21 cellular contexts compared by ENCODE assay signal in genomic region chr6:33761581-33761921, GRCh38. TPM values are rescaled to one million over a fixed set of nuclear protein-coding genes. Genes with fewer than 3 reads are reported as not detected.
DNase-seq lines count a peak whose midpoint lies in the region; ATAC-seq and TF ChIP-seq lines count a peak whose summit lies in the region.
"Had no signal": no experiment of that assay in that cellular context is flagged by ENCODE, and none has a peak within 500 bp of the region (broad histone marks: within the 10 kb centered on the region; RNA-seq: fewer than 3 reads in every experiment).

No MANE protein-coding gene starts in this region.

- H3K36me3 Mint-ChIP-seq in GM23338 (ENCODE audit: low read depth), result no peaks in the 10 kb centered on the region; the same call in 2 of the 3 replicates
- H3K36me3 Mint-ChIP-seq: activated naive CD8-positive, alpha-beta T cell treated with anti-CD3 and anti-CD28 coated beads for 36 hours; stimulated activated memory B cell treated with anti-CD40 and anti-IgM and Interleukin-4, amounts not matched to agents 10 μg/mL and 1 μg/mL and 100 μg/mL, for 72 hours; WTC11 had no signal

- peak overlapping the region; percentile 55 for H2AFZ ChIP-seq in parathyroid adenoma
- no peak overlapping the region for H2AFZ ChIP-seq in GM23338

- H3K4me3 Mint-ChIP-seq in GM23338, result no peak overlapping the region
- H3K4me3 Mint-ChIP-seq: activated naive CD8-positive, alpha-beta T cell treated with anti-CD3 and anti-CD28 coated beads for 36 hours; naive thymus-derived CD8-positive, alpha-beta T cell; stimulated activated memory B cell treated with anti-CD40 and anti-IgM and Interleukin-4, amounts not matched to agents 10 μg/mL and 1 μg/mL and 100 μg/mL, for 72 hours; WTC11 had no signal

- peaks cover 11% of the 10 kb centered on the region for H3K27me3 Mint-ChIP-seq in GM23338 (ENCODE audit: insufficient read depth, low read depth, poor library complexity)

- 0 out of 2 replicates have a peak, but pooled peaks cover 3% of the 10 kb centered on the region for H3F3A ChIP-seq in GM23338 (replicated peaks; ENCODE audit: low read depth)

- H3K27ac ChIP-seq in right cardiac atrium (ENCODE audit: low read length) (peak overlapping the region; percentile 31), parathyroid adenoma (no peak overlapping the region), GM23338 (ENCODE audit: low read depth) (no peak overlapping the region)
- H3K27ac ChIP-seq: pancreas, SK-N-MC had no signal

- H4K20me1 ChIP-seq in GM23338 (replicated peaks; ENCODE audit: insufficient read depth), result no peaks in the 10 kb centered on the region

- DNase-seq in Right ventricle myocardium inferior (ENCODE audit: missing footprints), result no peak
- DNase-seq in cardiac septum (ENCODE audit: low spot score), result no peak
- peak in 1 of 3 donors; percentile 29 for DNase-seq in right cardiac atrium
- no peak for DNase-seq in DMS153 (lab: John Stamatoyannopoulos, UW)
- DNase-seq in SKM-1 (lab: John Stamatoyannopoulos, UW; ENCODE audit: unreplicated experiment), result no peak
- DNase-seq in GM23338 (ENCODE audit: low spot score), result no peak
- no peak for DNase-seq in NCI-H1417 treated with DMSO at 0.1 percent for 48 hours (lab: John Stamatoyannopoulos, UW)
- DNase-seq: 8988T, foreskin melanocyte had no signal

- H3K79me2 ChIP-seq in parathyroid adenoma, result no peaks in the 10 kb centered on the region
- H3K79me2 ChIP-seq in GM23338 (replicated peaks; ENCODE audit: insufficient read depth), result no peaks in the 10 kb centered on the region

- intact Hi-C loops in Right ventricle myocardium inferior (cut with DNase I) (loop anchor here (2.0 kb wide), 1 partner anchor 15 kb away; the partner anchor contains the start of gene IP6K3), cardiac septum (cut with DNase I) (loop anchor here (2.0 kb wide), 1 partner anchor 51 kb away; the partner anchor contains the start of gene UQCC2), right cardiac atrium (cut with DNase I) (loop anchor here (5.0 to 10.0 kb wide), 4 partner anchors 44 to 177 kb away; partner anchors contain the start of gene BAK1 (in 1 of the 4))

- no peaks in the 10 kb centered on the region for H3K9me3 ChIP-seq in right cardiac atrium (ENCODE audit: control insufficient read depth, low read length)
- no peaks in the 10 kb centered on the region for H3K9me3 ChIP-seq in parathyroid adenoma (ENCODE audit: control insufficient read depth, low read length)
- H3K9me3 ChIP-seq: pancreas had no signal

- 80% methylated on average over 2 of the region's 2 CpGs for WGBS in right cardiac atrium

- no peak overlapping the region for H3K27ac Mint-ChIP-seq in GM23338
- H3K27ac Mint-ChIP-seq: activated naive CD8-positive, alpha-beta T cell treated with anti-CD3 and anti-CD28 coated beads for 36 hours; stimulated activated memory B cell treated with anti-CD40 and anti-IgM and Interleukin-4, amounts not matched to agents 10 μg/mL and 1 μg/mL and 100 μg/mL, for 72 hours; WTC11 had no signal

- H3K4me3 ChIP-seq in right cardiac atrium (ENCODE audit: low read length) (no peak overlapping the region), parathyroid adenoma (ENCODE audit: low read depth, low read length) (no peak overlapping the region), GM23338 (no peak overlapping the region)
- H3K4me3 ChIP-seq: GM12878, pancreas, SK-N-MC had no signal

- no peak for TF ChIP-seq CTCF in parathyroid adenoma (IDR thresholded peaks at IDR 0.05)
- no peak for TF ChIP-seq CTCF in GM23338 (conservative IDR thresholded peaks at IDR 0.05; ENCODE audit: low read depth in 2 of 2)

- H3K36me3 ChIP-seq in parathyroid adenoma (ENCODE audit: control insufficient read depth, insufficient read depth, low read length) (no peaks in the 10 kb centered on the region), GM23338 (ENCODE audit: insufficient read depth) (no peaks in the 10 kb centered on the region)
- H3K36me3 ChIP-seq: pancreas had no signal

- H3K9me3 Mint-ChIP-seq in GM23338, result no peaks in the 10 kb centered on the region
- H3K9me3 Mint-ChIP-seq: activated naive CD8-positive, alpha-beta T cell treated with anti-CD3 and anti-CD28 coated beads for 36 hours; naive thymus-derived CD8-positive, alpha-beta T cell; stimulated activated memory B cell treated with anti-CD40 and anti-IgM and Interleukin-4, amounts not matched to agents 10 μg/mL and 1 μg/mL and 100 μg/mL, for 72 hours had no signal

- H3K9me2 ChIP-seq in GM23338 (ENCODE audit: insufficient read depth), result no peaks in the 10 kb centered on the region

- peaks cover 9% of the 10 kb centered on the region; the same call in 1 of the 3 replicates for H3K4me1 Mint-ChIP-seq in GM23338

- H3K4me2 ChIP-seq in parathyroid adenoma (ENCODE audit: low read length), result no peak overlapping the region
- H3K4me2 ChIP-seq in GM23338, result no peak overlapping the region

- no peak overlapping the region for H3K9ac ChIP-seq in parathyroid adenoma

- peaks cover 4% of the 10 kb centered on the region for H3K4me1 ChIP-seq in right cardiac atrium (ENCODE audit: control insufficient read depth, insufficient read depth, low read length)
- peaks cover 4% of the 10 kb centered on the region for H3K4me1 ChIP-seq in parathyroid adenoma
- no peaks in the 10 kb centered on the region for H3K4me1 ChIP-seq in GM23338 (ENCODE audit: insufficient read depth)
- H3K4me1 ChIP-seq: pancreas had no signal

- H3K27me3 ChIP-seq in right cardiac atrium (ENCODE audit: control insufficient read depth, insufficient read depth), result no peaks in the 10 kb centered on the region
- H3K27me3 ChIP-seq in parathyroid adenoma (ENCODE audit: control insufficient read depth, insufficient read depth, low read length), result no peaks in the 10 kb centered on the region
- no peaks in the 10 kb centered on the region for H3K27me3 ChIP-seq in GM23338 (ENCODE audit: insufficient read depth)
- H3K27me3 ChIP-seq: pancreas had no signal

- peak; percentile 18 for ATAC-seq in Right ventricle myocardium inferior
- ATAC-seq in right cardiac atrium, result peak; percentile 7 to 14
- ATAC-seq in GM23338, result no peak

TF ChIP-seq in GM23338, 12 proteins besides CTCF, POLR2A, EP300 and RAD21 (continues in another document):
- no peak for TF ChIP-seq EZH2phosphoT487 (IDR thresholded peaks at IDR 0.05; ENCODE audit: unreplicated experiment)

RNA-seq across cellular contexts. Expression of gene IP6K3, which starts 14.8 kb away (rescaled TPM):
- 47.6 TPM for total RNA-seq in Right ventricle myocardium inferior
- total RNA-seq in cardiac septum, result 16.6 TPM
- 10 to 100 TPM in 3 of 4 donors, 1 to 10 TPM in 1; 10.0 to 44.4 (median 27.1) TPM for total RNA-seq in right cardiac atrium
- 14.4 TPM for polyA plus RNA-seq in right cardiac atrium
- 0.14 TPM in 1 of 2 replicates, not detected in the other for total RNA-seq in GM23338 (2014; rRNA removed; shearing (Covaris generic))
- 0.16 TPM in 2 replicates for polyA plus RNA-seq in GM23338 (2016; fragmentation: Nextera tagmentation; extraction: Ambion mirVana)
- total RNA-seq: activated naive CD8-positive, alpha-beta T cell treated with anti-CD3 and anti-CD28 coated beads for 36 hours; GM12878; naive thymus-derived CD8-positive, alpha-beta T cell; temporal lobe had no signal
- polyA plus RNA-seq: naive thymus-derived CD8-positive, alpha-beta T cell had no signal

RNA-seq across cellular contexts. Expression of gene LEMD2, which starts 27.4 kb away (rescaled TPM):
- 23.2 TPM for total RNA-seq in Right ventricle myocardium inferior
- 29.6 TPM for total RNA-seq in cardiac septum
- 10 to 100 TPM; 29.5 to 34.6 (median 32.9) TPM for total RNA-seq in right cardiac atrium
- polyA plus RNA-seq in right cardiac atrium, result 33.2 TPM
- total RNA-seq in GM23338 (2014; rRNA removed; shearing (Covaris generic)), result 55.6 and 64.7 TPM in 2 replicates
- 28.6 and 32.0 TPM in 2 replicates for polyA plus RNA-seq in GM23338 (2016; fragmentation: Nextera tagmentation; extraction: Ambion mirVana)

RNA-seq across cellular contexts. Expression of gene MLN, which starts 42.3 kb away (rescaled TPM):
- total RNA-seq in Right ventricle myocardium inferior (not detected), cardiac septum (not detected), right cardiac atrium (not detected)
- polyA plus RNA-seq in right cardiac atrium (not detected), GM23338 (2016; fragmentation: Nextera tagmentation; extraction: Ambion mirVana) (not detected in 2 replicates)
- not detected in 2 replicates for total RNA-seq in GM23338 (2014; rRNA removed; shearing (Covaris generic))
- total RNA-seq: activated naive CD8-positive, alpha-beta T cell treated with anti-CD3 and anti-CD28 coated beads for 36 hours; cerebellum; GM12878; MCF 10A; naive thymus-derived CD8-positive, alpha-beta T cell; pancreas; temporal lobe; WTC11 had no signal
- polyA plus RNA-seq: esophagus; GM12878; naive thymus-derived CD8-positive, alpha-beta T cell; pancreas had no signal

RNA-seq across cellular contexts. Expression of gene UQCC2, which starts 50.1 kb away (rescaled TPM):
- total RNA-seq in Right ventricle myocardium inferior, result 215 TPM
- 209 TPM for total RNA-seq in cardiac septum
- 100 to 1,000 TPM; 188 to 264 (median 233) TPM for total RNA-seq in right cardiac atrium
- polyA plus RNA-seq in right cardiac atrium, result 376 TPM
- total RNA-seq in GM23338 (2014; rRNA removed; shearing (Covaris generic)), result 33.9 and 48.9 TPM in 2 replicates
- polyA plus RNA-seq in GM23338 (2016; fragmentation: Nextera tagmentation; extraction: Ambion mirVana), result 379 and 450 TPM in 2 replicates
